In the genomic region with DNA sequence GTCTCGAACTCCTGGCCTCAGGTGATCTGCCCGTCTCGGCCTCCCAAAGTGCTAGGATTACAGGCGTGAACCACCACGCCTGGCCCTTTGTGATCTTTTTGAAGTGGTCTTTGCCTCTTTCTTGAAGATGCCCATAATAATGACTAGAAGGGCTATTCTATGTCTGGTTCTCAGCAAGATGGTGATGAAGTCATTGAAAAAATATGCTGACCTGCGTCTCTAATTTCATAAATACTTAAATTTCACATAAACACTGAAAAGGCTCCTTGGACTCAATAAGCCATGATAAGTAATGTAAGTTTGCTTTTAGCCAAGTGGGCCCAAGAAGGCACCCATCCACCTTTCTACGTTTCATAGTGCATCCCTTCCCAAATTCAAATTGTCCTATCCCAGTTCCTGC, we compare ENCODE assay signal across 8 cellular contexts. TPM values are rescaled to one million over a fixed set of nuclear protein-coding genes. Genes with fewer than 3 reads are reported as not detected.
DNase-seq lines count a peak whose midpoint lies in the region; ATAC-seq and TF ChIP-seq lines count a peak whose summit lies in the region.

No MANE protein-coding gene starts in this region.

- H3K4me1 ChIP-seq in spleen = peaks cover 27 to 60% (median 41%) of the 10 kb centered on the region in 6 donors

- DNase-seq in HCEC 1CT (peak; percentile 72), fibroblast of villous mesenchyme (ENCODE audit: low read depth) (peak; percentile 56), spleen (no peak), NCI-H1417 (lab: John Stamatoyannopoulos, UW) (no peak), left lobe of liver (ENCODE audit: low spot score) (no peak), KG1 (lab: John Stamatoyannopoulos, UW) (no peak)

- H3K27ac ChIP-seq in VCaP = peak overlapping the region; percentile 96
- H3K27ac ChIP-seq in spleen = peak overlapping the region in 5 of 8 donors; percentile 92 to 98 (median 94)

- peak overlapping the region; percentile 98 for H3K4me3 ChIP-seq in fibroblast of villous mesenchyme (ENCODE audit: low read depth, low read length)
- H3K4me3 ChIP-seq in spleen = peak overlapping the region in 4 of 8 donors; percentile 61 to 89 (median 66)

- H3K9me3 ChIP-seq in spleen = no peaks in the 10 kb centered on the region

- H3K27me3 ChIP-seq in spleen (replicated peaks in 1 of 7) = no peaks in the 10 kb centered on the region

- intact Hi-C loops in spleen (cut with DNase I; ENCODE audit: low total_unique reads) = no loop called here

- TF ChIP-seq CTCF in VCaP (conservative IDR thresholded peaks at IDR 0.05) (no peak), fibroblast of villous mesenchyme (IDR thresholded peaks at IDR 0.05; ENCODE audit: insufficient read depth, low read depth, low read length) (no peak), spleen (IDR thresholded peaks at IDR 0.05 in 8 of 11, conservative IDR thresholded peaks at IDR 0.05 in 3 of 11) (no peak)

- ATAC-seq in left lobe of liver (no peak), GM18868 (IDR thresholded peaks at IDR 0.05; ENCODE audit: unreplicated experiment) (no peak)

- H3K36me3 ChIP-seq in spleen = no peaks in the 10 kb centered on the region

- TF ChIP-seq POLR2A in spleen (IDR thresholded peaks at IDR 0.05) = no peak

- WGBS in spleen, 5 donors = 94 to 97% (median 96%) methylated on average over 7 of the region's 7 CpGs

RNA-seq across cellular contexts. Expression of a gene that starts 0.8 kb away (rescaled TPM):
- total RNA-seq in fibroblast of villous mesenchyme (108 and 135 TPM in 2 replicates), spleen (10 to 100 TPM; 17.9 to 28.3 (median 21.9) TPM), left lobe of liver (20.0 TPM)
- 1 to 10 TPM; 3.9 to 7.7 (median 5.6) TPM for polyA plus RNA-seq in spleen

RNA-seq across cellular contexts. Expression of a gene that starts 46.7 kb away (rescaled TPM):
- total RNA-seq in fibroblast of villous mesenchyme (22.2 and 28.1 TPM in 2 replicates), spleen (10 to 100 TPM; 15.2 to 19.5 (median 17.1) TPM), left lobe of liver (10.1 TPM)
- 10 to 100 TPM in 1 of 3 donors, 1 to 10 TPM in 2; 7.6 to 10.4 (median 8.7) TPM for polyA plus RNA-seq in spleen

Comparison
In these comparisons a context has a peak if more than half of its experiments do, and no peak if none do; other contexts are left out.
1. DNase-seq: peak in HCEC 1CT (single experiment) and fibroblast of villous mesenchyme (single experiment); none in spleen (single experiment), NCI-H1417 (0 of 3), left lobe of liver (single experiment) and KG1 (single experiment).